ENCODE assay signal across 32 cellular contexts in the genomic region with DNA sequence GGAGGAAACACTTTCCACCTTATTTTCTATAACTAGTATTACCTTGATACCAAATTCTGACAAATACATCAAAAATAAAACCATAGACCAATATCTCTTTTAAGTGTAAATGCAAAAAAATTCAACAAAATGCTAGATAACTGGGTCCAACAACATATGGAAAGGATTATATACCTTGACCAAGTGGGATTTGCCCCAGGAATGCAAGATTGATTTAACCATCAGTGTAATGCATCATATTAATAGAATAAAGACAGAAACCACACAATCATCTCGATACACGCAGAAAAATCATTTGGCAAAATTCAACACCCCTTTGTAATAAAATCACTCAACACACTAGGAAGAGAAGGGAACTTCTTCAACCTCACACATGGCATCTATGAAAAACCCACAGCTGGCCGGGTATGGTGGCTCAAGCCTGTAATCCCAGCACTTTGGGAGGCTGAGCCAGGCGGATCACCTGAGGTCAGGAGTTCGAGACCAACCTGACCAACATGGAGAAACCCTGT. TPM values are rescaled to one million over a fixed set of nuclear protein-coding genes. Genes with fewer than 3 reads are reported as not detected.
"Had no signal": no experiment of that assay in that cellular context is flagged by ENCODE, and none has a peak within 500 bp of the region (broad histone marks: within the 10 kb centered on the region; RNA-seq: fewer than 3 reads in every experiment).

No MANE protein-coding gene starts in this region.

- H3K27me3 ChIP-seq: ascending aorta, breast epithelium, cardiac muscle cell, colonic mucosa, gastroesophageal sphincter had no signal

- H3K4me3 ChIP-seq: ascending aorta, breast epithelium, cardiac muscle cell, colonic mucosa, gastroesophageal sphincter had no signal

- H3K9me3 ChIP-seq: ascending aorta, colonic mucosa had no signal

- ATAC-seq: activated CD4-positive, alpha-beta T cell treated with anti-CD3 and anti-CD28 coated beads for 36 hours; activated CD8-positive, alpha-beta memory T cell treated with anti-CD3 and anti-CD28 coated beads, Interleukin-2, amount 10 ng/mL, durations not matched to agents 7 days and 5 days; activated CD8-positive, alpha-beta T cell treated with anti-CD3 and anti-CD28 coated beads, Interleukin-2, amount 10 ng/mL, durations not matched to agents 7 days and 5 days; activated naive CD4-positive, alpha-beta T cell treated with anti-CD3 and anti-CD28 coated beads, Interleukin-2, amount 50 U/mL, for 72 hours; gastroesophageal sphincter; T-helper 17 cell had no signal

- H3K4me1 ChIP-seq: ascending aorta, breast epithelium, colonic mucosa, gastroesophageal sphincter had no signal

- H3K36me3 ChIP-seq: ascending aorta, breast epithelium, cardiac muscle cell, colonic mucosa, gastroesophageal sphincter had no signal

- H3K27ac ChIP-seq: ascending aorta, breast epithelium, cardiac muscle cell, colonic mucosa, epithelial cell of prostate, gastroesophageal sphincter had no signal

- DNase-seq: activated CD4-positive, alpha-beta memory T cell treated with anti-CD3 and anti-CD28 coated beads for 36 hours; activated CD4-positive, alpha-beta T cell treated with anti-CD3 and anti-CD28 coated beads for 36 hours; activated CD4-positive, alpha-beta T cell treated with anti-CD3 and anti-CD28 coated beads, Interleukin-2, amount 10 ng/mL, durations not matched to agents 24 days and 14 days; activated CD4-positive, CD25-positive, alpha-beta regulatory T cell; activated CD4-positive, CD25-positive, alpha-beta regulatory T cell treated with anti-CD3 and anti-CD28 coated beads, Interleukin-2, amount 50 U/mL, for 72 hours; activated CD8-positive, alpha-beta memory T cell treated with anti-CD3 and anti-CD28 coated beads, Interleukin-2, amount 10 ng/mL, durations not matched to agents 7 days and 5 days; activated CD8-positive, alpha-beta memory T cell treated with anti-CD3 and anti-CD28 coated beads, Interleukin-2, amount 50 U/mL, for 4 hours; activated CD8-positive, alpha-beta T cell treated with anti-CD3 and anti-CD28 coated beads, Interleukin-2, amount 10 ng/mL, durations not matched to agents 7 days and 5 days; activated gamma-delta T cell; activated naive CD4-positive, alpha-beta T cell; activated naive CD4-positive, alpha-beta T cell treated with anti-CD3 and anti-CD28 coated beads, Interleukin-2, amount 10 ng/mL, durations not matched to agents 7 days and 5 days; activated naive CD8-positive, alpha-beta T cell treated with anti-CD3 and anti-CD28 coated beads, Interleukin-2, amount 10 ng/mL, durations not matched to agents 7 days and 5 days; activated T-cell treated with anti-CD3 and anti-CD28 coated beads, Interleukin-2, amount 50 U/mL, for 1 hour; activated T-cell treated with anti-CD3 and anti-CD28 coated beads, Interleukin-2, amount 50 U/mL, for 48 hours; central memory CD4-positive, alpha-beta T cell; cerebellar nuclear complex; colonic mucosa; effector CD8-positive, alpha-beta T cell; foreskin melanocyte; head of caudate nucleus; T-helper 1 cell; T-helper 17 cell; T1000 had no signal

RNA-seq across cellular contexts. Expression of a gene that starts 19.5 kb away (rescaled TPM):
- total RNA-seq: activated CD4-positive, alpha-beta memory T cell treated with anti-CD3 and anti-CD28 coated beads for 36 hours; activated CD4-positive, alpha-beta T cell treated with anti-CD3 and anti-CD28 coated beads for 36 hours; activated CD4-positive, alpha-beta T cell treated with anti-CD3 and anti-CD28 coated beads, Interleukin-2, amount 10 ng/mL, durations not matched to agents 24 days and 14 days; activated CD8-positive, alpha-beta memory T cell treated with anti-CD3 and anti-CD28 coated beads for 36 hours; activated CD8-positive, alpha-beta memory T cell treated with anti-CD3 and anti-CD28 coated beads, Interleukin-2, amount 10 ng/mL, durations not matched to agents 7 days and 5 days; activated CD8-positive, alpha-beta T cell treated with anti-CD3 and anti-CD28 coated beads, Interleukin-2, amount 10 ng/mL, durations not matched to agents 7 days and 5 days; activated naive CD4-positive, alpha-beta T cell treated with anti-CD3 and anti-CD28 coated beads, Interleukin-2, amount 50 U/mL, for 72 hours; activated naive CD8-positive, alpha-beta T cell treated with anti-CD3 and anti-CD28 coated beads, Interleukin-2, amount 10 ng/mL, durations not matched to agents 7 days and 5 days; activated T-helper 1 cell treated with anti-CD3 and anti-CD28 coated beads, Interleukin-12 subunit alpha, Interleukin-12 subunit beta, Interleukin-2, Interleukin-4 antibody, amounts not matched to agents 30 ng/mL and 10 ng/mL and 1 ng/mL, durations not matched to agents 14 hours and 24 hours and 36 hours; ascending aorta; endothelial cell of umbilical vein; T-helper 17 cell had no signal
- polyA plus RNA-seq: cardiac muscle cell, endothelial cell of umbilical vein had no signal
